In genomic region chr14:100064609-100065160, GRCh38 we compare ENCODE assay signal across 8 cellular contexts. TPM values are rescaled to one million over a fixed set of nuclear protein-coding genes. Genes with fewer than 3 reads are reported as not detected.
DNase-seq lines count a peak whose midpoint lies in the region; ATAC-seq and TF ChIP-seq lines count a peak whose summit lies in the region.
"Not testable (repeated sequence)": the region's sequence is repeated elsewhere in the genome, so short reads cannot be mapped to it uniquely, and the experiment has no call there.

No MANE protein-coding gene starts in this region.

- peaks cover 97% of the 10 kb centered on the region for H3K79me2 ChIP-seq in DND-41 (ENCODE audit: insufficient read depth, low read length)
- not testable (repeated sequence) for H3K79me2 ChIP-seq in OCI-LY1 (ENCODE audit: insufficient read depth, low read length)

- not testable (repeated sequence) for H3K9me3 ChIP-seq in DND-41 (ENCODE audit: insufficient read depth, low read length, severe bottlenecking); OCI-LY1 (ENCODE audit: low read length); duodenal mucosa (ENCODE audit: control insufficient read depth in 1 of 2, low read length in 2 of 2); mucosa of rectum (ENCODE audit: control insufficient read depth in 2 of 2, low read length in 2 of 2); suprapubic skin

- DNase-seq in DND-41, result peak; percentile 72
- DNase-seq in activated CD8-positive, alpha-beta memory T cell treated with anti-CD3 and anti-CD28 coated beads for 24 hours, result peak; percentile 59
- DNase-seq in suprapubic skin (ENCODE audit: low spot score in 2 of 2), result not testable (repeated sequence)

- H3K9ac ChIP-seq in DND-41 (ENCODE audit: low read depth, low read length), result peak overlapping the region; percentile 78
- peak overlapping the region; percentile 69 for H3K9ac ChIP-seq in OCI-LY1 (ENCODE audit: low read length)
- H3K9ac ChIP-seq in duodenal mucosa (ENCODE audit: low read depth in 1 of 2, low read length in 2 of 2); mucosa of rectum (ENCODE audit: low read depth in 1 of 2, low read length in 2 of 2): not testable (repeated sequence)

- not testable (repeated sequence) for H2AFZ ChIP-seq in DND-41 (ENCODE audit: low read depth, low read length); OCI-LY1 (ENCODE audit: low read length)

- not testable (repeated sequence) for TF ChIP-seq CTCF in DND-41 (IDR thresholded peaks at IDR 0.05; ENCODE audit: borderline replicate concordance, extremely low read depth, low read length, poor library complexity, severe bottlenecking); OCI-LY1 (IDR thresholded peaks at IDR 0.05; ENCODE audit: low read length); suprapubic skin (IDR thresholded peaks at IDR 0.05)

- WGBS in suprapubic skin, result 78% methylated on average over 11 of the region's 11 CpGs

- H3K4me3 ChIP-seq in DND-41 (ENCODE audit: low read depth in 1 of 2, low read length in 2 of 2) (peak overlapping the region in 1 of 2 experiments; percentile 58; a peak in 2 of 4 replicates), OCI-LY1 (ENCODE audit: low read depth, low read length, poor library complexity, severe bottlenecking) (peak overlapping the region; percentile 55), duodenal mucosa (ENCODE audit: low read depth in 1 of 2, low read length in 2 of 2) (peak overlapping the region in 1 of 2 donors; percentile 27), mucosa of rectum (ENCODE audit: low read length in 2 of 2) (peak overlapping the region in 1 of 2 donors; percentile 73)
- H3K4me3 ChIP-seq in suprapubic skin, result not testable (repeated sequence)

- not testable (repeated sequence) for TF ChIP-seq POLR2A in suprapubic skin (IDR thresholded peaks at IDR 0.05)

- peak overlapping the region; percentile 63 for H3K4me2 ChIP-seq in DND-41 (ENCODE audit: insufficient read depth, low read length)
- H3K4me2 ChIP-seq in OCI-LY1 (ENCODE audit: low read length), result peak overlapping the region; percentile 77

- H3K27ac ChIP-seq in DND-41 (ENCODE audit: low read length) (peak overlapping the region; percentile 90), OCI-LY1 (ENCODE audit: low read depth, low read length, poor library complexity, severe bottlenecking) (peak overlapping the region; percentile 95), duodenal mucosa (ENCODE audit: low read depth, low read length) (peak overlapping the region; percentile 45), mucosa of rectum (ENCODE audit: low read depth in 2 of 2, low read length in 2 of 2) (peak overlapping the region; percentile 76 to 90), suprapubic skin (peak overlapping the region; percentile 47)

- H4K20me1 ChIP-seq in DND-41 (ENCODE audit: insufficient read depth, low read length); OCI-LY1 (ENCODE audit: insufficient read depth, low read length): not testable (repeated sequence)

- H3K27me3 ChIP-seq in DND-41 (ENCODE audit: insufficient read depth, low read length, poor library complexity); OCI-LY1 (ENCODE audit: insufficient read depth, low read length); duodenal mucosa (ENCODE audit: control insufficient read depth in 1 of 2, insufficient read depth in 2 of 2, low read length in 2 of 2); mucosa of rectum (ENCODE audit: control insufficient read depth in 2 of 2, insufficient read depth in 2 of 2, low read length in 2 of 2); suprapubic skin: not testable (repeated sequence)

- peaks cover 28% of the 10 kb centered on the region for H3K36me3 ChIP-seq in DND-41 (ENCODE audit: insufficient read depth, low read length)
- H3K36me3 ChIP-seq in OCI-LY1 (ENCODE audit: insufficient read depth, low read length); duodenal mucosa (ENCODE audit: control insufficient read depth in 1 of 2, insufficient read depth in 2 of 2, low read length in 2 of 2); mucosa of rectum (ENCODE audit: control insufficient read depth in 2 of 2, insufficient read depth in 2 of 2, low read length in 2 of 2); suprapubic skin: not testable (repeated sequence)

- H3K4me1 ChIP-seq in DND-41 (ENCODE audit: insufficient read depth, low read length) (peaks cover 80% of the 10 kb centered on the region), OCI-LY1 (ENCODE audit: insufficient read depth, low read length, severe bottlenecking) (peaks cover 57% of the 10 kb centered on the region), duodenal mucosa (ENCODE audit: control insufficient read depth in 1 of 2, insufficient read depth in 2 of 2, low read length in 2 of 2) (peaks cover 13 to 20% of the 10 kb centered on the region in 2 donors), suprapubic skin (peaks cover 44% of the 10 kb centered on the region)
- H3K4me1 ChIP-seq in mucosa of rectum (ENCODE audit: control insufficient read depth in 2 of 2, insufficient read depth in 2 of 2, low read length in 2 of 2), result not testable (repeated sequence)

- H3K9me2 ChIP-seq in OCI-LY1 (ENCODE audit: low read depth, low read length), result not testable (repeated sequence)

- not testable (repeated sequence) for ATAC-seq in DND-41 (ENCODE audit: insufficient read depth, low read depth)
- peak; percentile 1 for ATAC-seq in GM21360 (IDR thresholded peaks at IDR 0.05; ENCODE audit: unreplicated experiment)
- peak; percentile 4 for ATAC-seq in HG03175 (IDR thresholded peaks at IDR 0.05; ENCODE audit: unreplicated experiment)

- TF ChIP-seq EP300 in suprapubic skin (IDR thresholded peaks at IDR 0.05), result not testable (repeated sequence)

- H3F3A ChIP-seq in OCI-LY1 (ENCODE audit: insufficient read depth, low read length), result not testable (repeated sequence)

RNA-seq across cellular contexts. Expression of gene EVL, which starts 0.5 kb away (rescaled TPM):
- 10 to 100 TPM; 48.8 to 80.0 (median 61.4) TPM for total RNA-seq in suprapubic skin

Comparison
In these comparisons a context has a peak if more than half of its experiments do, and no peak if none do; other contexts are left out.
1. H3K27ac ChIP-seq: peak in every context shown above with its lines; median percentile 95 in OCI-LY1; 90 in DND-41; 83 in mucosa of rectum; 47 in suprapubic skin; 45 in duodenal mucosa.